Comparison of ENCODE assay signal across 9 cellular contexts in the genomic region with DNA sequence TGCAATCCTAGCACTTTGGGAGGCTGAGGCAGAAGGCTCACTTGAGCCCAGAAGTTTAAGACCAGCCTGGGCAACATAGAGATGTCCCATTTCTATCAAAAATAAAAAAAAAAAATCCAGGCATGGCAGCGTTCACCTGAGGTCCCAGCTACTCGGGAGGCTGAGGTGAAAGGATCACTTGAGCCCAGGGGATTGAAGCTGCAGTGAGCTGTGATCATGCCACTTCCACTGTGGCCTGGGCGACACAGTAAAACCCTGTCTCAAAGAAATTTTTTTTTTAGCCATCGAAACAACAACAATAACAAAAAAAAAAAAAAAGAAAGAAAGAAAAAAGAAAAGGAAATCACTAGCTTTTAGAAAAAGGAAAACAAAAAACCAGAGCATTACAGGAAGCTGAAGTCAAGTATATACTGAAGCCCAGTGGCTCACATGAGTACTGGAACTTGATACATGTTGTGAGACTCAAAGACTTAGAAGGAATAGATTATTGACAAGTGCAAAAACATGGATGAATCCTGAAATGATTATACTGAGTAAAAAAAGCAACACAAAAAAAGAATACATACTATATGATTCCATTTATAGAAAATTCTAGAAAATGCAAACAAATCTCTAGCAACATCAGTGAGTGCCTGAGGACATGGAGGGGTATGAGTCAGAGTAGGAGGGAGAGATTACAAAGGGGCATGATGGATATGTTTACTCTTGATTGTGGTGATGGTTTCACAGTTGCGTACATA. TPM values are rescaled to one million over a fixed set of nuclear protein-coding genes. Genes with fewer than 3 reads are reported as not detected.
DNase-seq lines count a peak whose midpoint lies in the region; ATAC-seq and TF ChIP-seq lines count a peak whose summit lies in the region.
"Had no signal": no experiment of that assay in that cellular context is flagged by ENCODE, and none has a peak within 500 bp of the region (broad histone marks: within the 10 kb centered on the region; RNA-seq: fewer than 3 reads in every experiment).

No MANE protein-coding gene starts in this region.

- peak overlapping the region; percentile 63 for H3K27ac Mint-ChIP-seq in activated CD4-positive, alpha-beta T cell treated with anti-CD3 and anti-CD28 coated beads, Interleukin-2, amount 10 ng/mL, durations not matched to agents 24 days and 14 days
- peak overlapping the region; percentile 26 for H3K27ac Mint-ChIP-seq in activated B cell treated with CpG ODN at 0.5 μM for 24 hours
- peak overlapping the region in 5 of 10 donors; percentile 5 to 75 (median 43) for H3K27ac Mint-ChIP-seq in naive thymus-derived CD8-positive, alpha-beta T cell

- H3K27me3 Mint-ChIP-seq in activated CD4-positive, alpha-beta T cell treated with anti-CD3 and anti-CD28 coated beads, Interleukin-2, amount 10 ng/mL, durations not matched to agents 24 days and 14 days: no peaks in the 10 kb centered on the region
- H3K27me3 Mint-ChIP-seq in activated B cell treated with CpG ODN at 0.5 μM for 24 hours: no peaks in the 10 kb centered on the region
- peaks cover 0 to 1% (median 0%) of the 10 kb centered on the region in 5 donors for H3K27me3 Mint-ChIP-seq in naive thymus-derived CD8-positive, alpha-beta T cell

- H3K4me3 Mint-ChIP-seq in activated CD4-positive, alpha-beta T cell treated with anti-CD3 and anti-CD28 coated beads, Interleukin-2, amount 10 ng/mL, durations not matched to agents 24 days and 14 days: no peak overlapping the region
- H3K4me3 Mint-ChIP-seq in activated B cell treated with CpG ODN at 0.5 μM for 24 hours: no peak overlapping the region
- H3K4me3 Mint-ChIP-seq in naive thymus-derived CD8-positive, alpha-beta T cell: peak overlapping the region in 2 of 10 donors; percentile 2 to 43

- DNase-seq in activated CD4-positive, alpha-beta T cell treated with anti-CD3 and anti-CD28 coated beads, Interleukin-2, amount 10 ng/mL, durations not matched to agents 24 days and 14 days: peak; percentile 61
- no peak for DNase-seq in activated CD4-positive, alpha-beta T cell treated with anti-CD3 and anti-CD28 coated beads for 1 hour
- no peak for DNase-seq in activated B cell treated with CpG ODN at 0.5 μM for 24 hours
- peak in 1 of 10 donors; percentile 28 for DNase-seq in naive thymus-derived CD8-positive, alpha-beta T cell
- no peak for DNase-seq in 8988T
- DNase-seq in kidney glomerular epithelial cell (lab: John Stamatoyannopoulos, UW): no peak
- DNase-seq: activated effector memory CD4-positive, alpha-beta T cell treated with Interleukin-2 at 50 U/mL for 16 hours had no signal

- no peak for TF ChIP-seq CTCF in activated B cell treated with CpG ODN at 0.5 μM for 24 hours (IDR thresholded peaks at IDR 0.05)

- H3K36me3 Mint-ChIP-seq in activated CD4-positive, alpha-beta T cell treated with anti-CD3 and anti-CD28 coated beads, Interleukin-2, amount 10 ng/mL, durations not matched to agents 24 days and 14 days (ENCODE audit: low read depth): peaks cover 2% of the 10 kb centered on the region
- no peaks in the 10 kb centered on the region for H3K36me3 Mint-ChIP-seq in activated B cell treated with CpG ODN at 0.5 μM for 24 hours (ENCODE audit: low read depth)
- H3K36me3 Mint-ChIP-seq in naive thymus-derived CD8-positive, alpha-beta T cell: peaks cover 0 to 4% (median 0%) of the 10 kb centered on the region in 3 donors

- peaks cover 38% of the 10 kb centered on the region for H3K4me1 Mint-ChIP-seq in activated CD4-positive, alpha-beta T cell treated with anti-CD3 and anti-CD28 coated beads, Interleukin-2, amount 10 ng/mL, durations not matched to agents 24 days and 14 days
- H3K4me1 Mint-ChIP-seq in activated B cell treated with CpG ODN at 0.5 μM for 24 hours: peaks cover 36% of the 10 kb centered on the region
- peaks cover 2 to 31% (median 12%) of the 10 kb centered on the region in 4 donors for H3K4me1 Mint-ChIP-seq in naive thymus-derived CD8-positive, alpha-beta T cell

- CTCF ChIA-PET in activated B cell treated with CpG ODN at 0.5 μM for 24 hours (lab: Charles Lee): interaction anchor here (1.1 to 1.3 kb wide), 2 partner anchors 8 to 65 kb away, joined by 3 to 4 read pairs; no protein-coding TSS in a partner anchor

- intact Hi-C loops in activated CD4-positive, alpha-beta T cell treated with anti-CD3 and anti-CD28 coated beads, Interleukin-2, amount 10 ng/mL, durations not matched to agents 24 days and 14 days (cut with micrococcal nuclease): loop anchor here (1.0 to 10.0 kb wide), 5 partner anchors 53 to 1618 kb away; a partner anchor contains a TSS
- intact Hi-C loops in activated B cell treated with CpG ODN at 0.5 μM for 24 hours (cut with micrococcal nuclease): loop anchor here (10.0 kb wide), 2 partner anchors 58 to 1968 kb away; no protein-coding TSS in a partner anchor

- POLR2A ChIA-PET in activated B cell treated with CpG ODN at 0.5 μM for 24 hours (lab: Charles Lee): interaction anchor here (0.8 to 1.7 kb wide), 7 partner anchors 9 to 846 kb away, joined by 3 to 7 read pairs (median 4); a partner anchor contains a TSS
- POLR2A ChIA-PET in naive thymus-derived CD8-positive, alpha-beta T cell (lab: Charles Lee): interaction anchor here (1.1 kb wide), 1 partner anchor 131 kb away, joined by 4 read pairs; a partner anchor contains a TSS

- peak; percentile 34 for ATAC-seq in HG03342 (IDR thresholded peaks at IDR 0.05; ENCODE audit: unreplicated experiment)
- no peak for ATAC-seq in activated B cell treated with CpG ODN at 0.5 μM for 24 hours (ENCODE audit: low read depth)
- peak; percentile 56 to 61 for ATAC-seq in naive thymus-derived CD8-positive, alpha-beta T cell
- no peak for ATAC-seq in GM21367 (IDR thresholded peaks at IDR 0.05; ENCODE audit: unreplicated experiment)

- H3K9me3 Mint-ChIP-seq in activated CD4-positive, alpha-beta T cell treated with anti-CD3 and anti-CD28 coated beads, Interleukin-2, amount 10 ng/mL, durations not matched to agents 24 days and 14 days: peaks cover 5% of the 10 kb centered on the region
- peaks cover 4% of the 10 kb centered on the region for H3K9me3 Mint-ChIP-seq in activated B cell treated with CpG ODN at 0.5 μM for 24 hours
- H3K9me3 Mint-ChIP-seq in naive thymus-derived CD8-positive, alpha-beta T cell: peaks cover 0 to 6% (median 0%) of the 10 kb centered on the region in 9 donors

RNA-seq across cellular contexts. Expression of a gene that starts 6.1 kb away (rescaled TPM):
- 36.9 and 37.2 TPM in 2 replicates for total RNA-seq in activated CD4-positive, alpha-beta T cell treated with anti-CD3 and anti-CD28 coated beads, Interleukin-2, amount 10 ng/mL, durations not matched to agents 24 days and 14 days
- 103 and 126 TPM in 2 replicates for total RNA-seq in activated B cell treated with CpG ODN at 0.5 μM for 24 hours
- total RNA-seq in naive thymus-derived CD8-positive, alpha-beta T cell: 10 to 100 TPM; 86.5 to 93.6 TPM
- polyA plus RNA-seq in naive thymus-derived CD8-positive, alpha-beta T cell: 10 to 100 TPM; 36.8 to 59.8 (median 37.2) TPM

Comparison
In these comparisons a context has a peak if more than half of its experiments do, and no peak if none do; other contexts are left out.
1. ATAC-seq: peak in HG03342 (single experiment) and naive thymus-derived CD8-positive, alpha-beta T cell (2 of 2); none in activated B cell treated with CpG ODN at 0.5 μM for 24 hours (single experiment) and GM21367 (single experiment).